Comparison of ENCODE assay signal across 4 cellular contexts in the genomic region with DNA sequence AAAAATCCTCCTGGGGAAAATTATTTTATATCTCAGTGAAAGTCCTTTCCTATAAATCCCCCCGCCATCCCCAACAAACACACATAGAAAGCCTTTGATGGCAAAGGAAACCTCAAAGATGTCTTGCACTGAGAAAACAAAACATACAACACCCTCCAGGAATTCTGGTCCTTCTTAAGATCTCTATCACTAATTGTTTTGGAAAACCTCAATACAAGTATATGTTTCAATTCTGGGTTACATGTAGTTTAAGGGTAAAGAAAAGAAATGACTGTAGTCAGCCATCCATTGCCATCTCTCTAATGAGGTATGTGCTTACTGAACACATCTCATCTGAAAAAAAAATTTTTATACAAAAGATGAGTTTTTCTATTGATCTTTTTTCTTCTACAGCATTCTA.
"Had no signal": no experiment of that assay in that cellular context is flagged by ENCODE, and none has a peak within 500 bp of the region (broad histone marks: within the 10 kb centered on the region; RNA-seq: fewer than 3 reads in every experiment).

No MANE protein-coding gene starts in this region.

- H3K27me3 Mint-ChIP-seq: IgD-negative memory B cell had no signal

- H3K27ac Mint-ChIP-seq: GM23338, H9, IgD-negative memory B cell had no signal

- H3K4me1 Mint-ChIP-seq: GM23338, IgD-negative memory B cell had no signal

- H3K36me3 Mint-ChIP-seq: IgD-negative memory B cell had no signal

- H3K27ac ChIP-seq: HL-60 had no signal

- H3K4me2 ChIP-seq: GM23338 had no signal

- H3K4me3 ChIP-seq: GM23338 had no signal

- H3K9me3 Mint-ChIP-seq: GM23338, H9, IgD-negative memory B cell had no signal

- H3K4me3 Mint-ChIP-seq: GM23338, H9, IgD-negative memory B cell had no signal

- DNase-seq: H9 had no signal
